7 cellular contexts compared by ENCODE assay signal in genomic region chr14:32127731-32128654, GRCh38. TPM values are rescaled to one million over a fixed set of nuclear protein-coding genes. Genes with fewer than 3 reads are reported as not detected.
DNase-seq lines count a peak whose midpoint lies in the region; ATAC-seq and TF ChIP-seq lines count a peak whose summit lies in the region.
"Not testable (repeated sequence)": the region's sequence is repeated elsewhere in the genome, so short reads cannot be mapped to it uniquely, and the experiment has no call there.

No MANE protein-coding gene starts in this region.

- CTCF ChIA-PET in HEK293 (lab: Yijun Ruan, JAX) = not testable (repeated sequence)

- intact Hi-C loops in heart left ventricle (cut with DNase I) = not testable (repeated sequence)
- intact Hi-C loops in sigmoid colon (cut with DNase I) = loop anchor here (5.0 kb wide), 1 partner anchor 74 kb away; the partner anchor contains the start of genes RNU6-7 and RNU6-8

- TF ChIP-seq CTCF in HEK293 (tag by site-specific recombination; IDR thresholded peaks at IDR 0.05); heart left ventricle (IDR thresholded peaks at IDR 0.05); sigmoid colon (IDR thresholded peaks at IDR 0.05): not testable (repeated sequence)

- TF ChIP-seq EP300 in sigmoid colon (IDR thresholded peaks at IDR 0.05) = not testable (repeated sequence)

- ATAC-seq in SK-N-SH treated with all-trans-retinoic acid at 6 μM for 48 hours (peak; percentile 25; the same call in 2 of the 3 replicates), esophagus mucosa (peak; percentile 54), heart left ventricle (peak; percentile 60 to 80 (median 74))

- not testable (repeated sequence) for H3K4me1 ChIP-seq in HEK293 (ENCODE audit: control insufficient read depth, insufficient read depth, low read length)
- peaks cover 0 to 35% (median 20%) of the 10 kb centered on the region in 12 donors for H3K4me1 ChIP-seq in heart left ventricle
- H3K4me1 ChIP-seq in sigmoid colon = peaks cover 0 to 30% (median 20%) of the 10 kb centered on the region in 4 donors

- WGBS in heart left ventricle, 4 donors = 86 to 93% (median 92%) methylated on average over 24 to 57 of the region's 57 CpGs
- 97 to 98% methylated on average over 57 of the region's 57 CpGs for WGBS in sigmoid colon, 2 donors

- not testable (repeated sequence) for H3K4me3 ChIP-seq in HEK293 (ENCODE audit: low read depth, low read length); heart left ventricle; sigmoid colon

- not testable (repeated sequence) for H3K27ac ChIP-seq in HEK293 (ENCODE audit: extremely low read depth, low read depth, low read length)
- peak overlapping the region in 9 of 12 donors; percentile 31 to 61 (median 52) for H3K27ac ChIP-seq in heart left ventricle
- peak overlapping the region; percentile 37 to 76 (median 56) for H3K27ac ChIP-seq in sigmoid colon

- DNase-seq in A172 (ENCODE audit: low spot score) (peak; percentile 16), heart left ventricle (peak in 1 of 5 donors; percentile 34), kidney tubule cell (ENCODE audit: low spot score) (peak; percentile 62)
- not testable (repeated sequence) for DNase-seq in sigmoid colon

- not testable (repeated sequence) for H3K9me3 ChIP-seq in HEK293 (ENCODE audit: control insufficient read depth, insufficient read depth, low read depth, low read length); sigmoid colon
- H3K9me3 ChIP-seq in heart left ventricle = peaks cover 0 to 17% (median 0%) of the 10 kb centered on the region in 12 donors

- not testable (repeated sequence) for TF ChIP-seq POLR2A in heart left ventricle (IDR thresholded peaks at IDR 0.05); sigmoid colon (IDR thresholded peaks at IDR 0.05)

- H3K27me3 ChIP-seq in heart left ventricle, sigmoid colon: not testable (repeated sequence)

- H3K36me3 ChIP-seq in HEK293 (ENCODE audit: control insufficient read depth in 2 of 2, insufficient read depth in 1 of 2, low read length in 2 of 2); sigmoid colon: not testable (repeated sequence)
- peaks cover 0 to 32% (median 0%) of the 10 kb centered on the region in 9 donors for H3K36me3 ChIP-seq in heart left ventricle

- POLR2A ChIA-PET in HEK293 (lab: Yijun Ruan, JAX) = not testable (repeated sequence)

TF ChIP-seq in HEK293, 187 proteins besides CTCF, POLR2A, EP300 and RAD21:
- TF ChIP-seq ZNF202 (tag by site-specific recombination; IDR thresholded peaks at IDR 0.05; ENCODE audit: borderline replicate concordance) = peak; percentile 17; the same call in 1 of the 2 replicates
- TF ChIP-seq SETDB1 (IDR thresholded peaks at IDR 0.05; ENCODE audit: insufficient read length, low read length) = peak; percentile 34

RNA-seq across cellular contexts. Expression of gene ARHGAP5, which starts 50.9 kb away (rescaled TPM):
- total RNA-seq in A172 (2014; rRNA removed; shearing (Covaris generic)) = 20.7 and 21.5 TPM in 2 replicates
- total RNA-seq in esophagus mucosa (111 TPM), heart left ventricle (100 to 1,000 TPM; 141 to 277 (median 254) TPM), sigmoid colon (100 to 1,000 TPM; 155 to 173 (median 164) TPM)
- polyA plus RNA-seq in heart left ventricle (10 to 100 TPM; 21.0 to 55.2 TPM), sigmoid colon (10 to 100 TPM; 14.9 to 26.6 (median 22.2) TPM)
